ENCODE assay signal across 11 cellular contexts in genomic region chr10:60536529-60537114, GRCh38.
DNase-seq lines count a peak whose midpoint lies in the region; ATAC-seq and TF ChIP-seq lines count a peak whose summit lies in the region.
"Had no signal": no experiment of that assay in that cellular context is flagged by ENCODE, and none has a peak within 500 bp of the region (broad histone marks: within the 10 kb centered on the region; RNA-seq: fewer than 3 reads in every experiment).

No MANE protein-coding gene starts in this region.

- H3K4me3 ChIP-seq in coronary artery: no peak overlapping the region
- H3K4me3 ChIP-seq: prostate gland had no signal

- ATAC-seq in GM18508 (IDR thresholded peaks at IDR 0.05; ENCODE audit: insufficient read depth, unreplicated experiment) (peak; percentile 40), HG03442 (IDR thresholded peaks at IDR 0.05; ENCODE audit: unreplicated experiment) (peak; percentile 45), Right ventricle myocardium superior (ENCODE audit: poor library complexity) (no peak)
- ATAC-seq: left ventricle myocardium superior had no signal

- TF ChIP-seq CTCF in coronary artery (IDR thresholded peaks at IDR 0.05): no peak

- peak overlapping the region; percentile 17 for H3K27ac Mint-ChIP-seq in activated T-helper 2 cell treated with anti-CD3 and anti-CD28 coated beads, Interferon-gamma antibody, Interleukin-2, Interleukin-4, amounts not matched to agents 10 μg/mL and 5 μg/mL and 100 μg/mL, durations not matched to agents 14 hours and 24 hours and 36 hours

- H3K27ac ChIP-seq in coronary artery: no peak overlapping the region
- H3K27ac ChIP-seq: prostate gland had no signal

- no peak overlapping the region for H3K4me3 Mint-ChIP-seq in activated T-helper 2 cell treated with anti-CD3 and anti-CD28 coated beads, Interferon-gamma antibody, Interleukin-2, Interleukin-4, amounts not matched to agents 10 μg/mL and 5 μg/mL and 100 μg/mL, durations not matched to agents 14 hours and 24 hours and 36 hours (ENCODE audit: low read depth)

- H3K27me3 Mint-ChIP-seq in activated T-helper 2 cell treated with anti-CD3 and anti-CD28 coated beads, Interferon-gamma antibody, Interleukin-2, Interleukin-4, amounts not matched to agents 10 μg/mL and 5 μg/mL and 100 μg/mL, durations not matched to agents 14 hours and 24 hours and 36 hours (ENCODE audit: low read depth): no peaks in the 10 kb centered on the region

- no peak for DNase-seq in activated T-helper 2 cell treated with anti-CD3 and anti-CD28 coated beads, Interferon-gamma antibody, Interleukin-2, Interleukin-4, amounts not matched to agents 10 μg/mL and 5 μg/mL and 100 μg/mL, durations not matched to agents 14 hours and 24 hours and 36 hours (ENCODE audit: low spot score)
- DNase-seq in kidney glomerular epithelial cell (lab: John Stamatoyannopoulos, UW) (peak; percentile 76), Right ventricle myocardium superior (no peak), amygdala (lab: John Stamatoyannopoulos, UW) (no peak), coronary artery (ENCODE audit: low spot score) (no peak)
- DNase-seq: DND-41, left ventricle myocardium superior, NCI-H2171 treated with DMSO at 0.1 percent for 48 hours had no signal

- H3K9me3 Mint-ChIP-seq in activated T-helper 2 cell treated with anti-CD3 and anti-CD28 coated beads, Interferon-gamma antibody, Interleukin-2, Interleukin-4, amounts not matched to agents 10 μg/mL and 5 μg/mL and 100 μg/mL, durations not matched to agents 14 hours and 24 hours and 36 hours: no peaks in the 10 kb centered on the region

- H3K4me1 Mint-ChIP-seq in activated T-helper 2 cell treated with anti-CD3 and anti-CD28 coated beads, Interferon-gamma antibody, Interleukin-2, Interleukin-4, amounts not matched to agents 10 μg/mL and 5 μg/mL and 100 μg/mL, durations not matched to agents 14 hours and 24 hours and 36 hours (ENCODE audit: low read depth): peaks cover 37% of the 10 kb centered on the region

- intact Hi-C loops in activated T-helper 2 cell treated with anti-CD3 and anti-CD28 coated beads, Interferon-gamma antibody, Interleukin-2, Interleukin-4, amounts not matched to agents 10 μg/mL and 5 μg/mL and 100 μg/mL, durations not matched to agents 14 hours and 24 hours and 36 hours (cut with micrococcal nuclease): loop anchor here (1.0 to 5.0 kb wide), 5 partner anchors 24 to 629 kb away; partner anchors contain the start of gene CCDC6
- intact Hi-C loops in Right ventricle myocardium superior (cut with DNase I): no loop called here

- H3K36me3 Mint-ChIP-seq in activated T-helper 2 cell treated with anti-CD3 and anti-CD28 coated beads, Interferon-gamma antibody, Interleukin-2, Interleukin-4, amounts not matched to agents 10 μg/mL and 5 μg/mL and 100 μg/mL, durations not matched to agents 14 hours and 24 hours and 36 hours (ENCODE audit: low read depth): no peaks in the 10 kb centered on the region
